Comparison of ENCODE assay signal across 1 cellular context in genomic region chr16:728131-728889, GRCh38.
TF ChIP-seq lines count a peak whose summit lies in the region.

No MANE protein-coding gene starts in this region.

TF ChIP-seq in K562, 482 proteins besides CTCF, POLR2A, EP300 and RAD21 (continued from another document and continues in another):
- TF ChIP-seq CBX2 (IDR thresholded peaks at IDR 0.05; ENCODE audit: insufficient read depth, low read length, poor library complexity, severe bottlenecking) (no peak), CHAMP1 (IDR thresholded peaks at IDR 0.05) (no peak), CCNT2 (IDR thresholded peaks at IDR 0.05; ENCODE audit: borderline replicate concordance, extremely low read depth, insufficient read length, low read depth, low read length) (no peak), REST (CRISPR knock-in tag; IDR thresholded peaks at IDR 0.05; ENCODE audit: low read depth) (no peak), UBTF (IDR thresholded peaks at IDR 0.05; ENCODE audit: borderline replicate concordance in 1 of 2, low read depth in 2 of 2, low read length in 2 of 2) (no peak), ZNF436 (CRISPR knock-in tag; IDR thresholded peaks at IDR 0.05) (no peak), CREB1 (IDR thresholded peaks at IDR 0.05) (peak; percentile 25; the same call in 1 of the 2 replicates), CREB1 (CRISPR knock-in tag; IDR thresholded peaks at IDR 0.05) (no peak; the same call in 1 of the 2 replicates), CHD7 (IDR thresholded peaks at IDR 0.05; ENCODE audit: low read depth, low read length) (no peak), SRSF1 (IDR thresholded peaks at IDR 0.05; ENCODE audit: low read depth, low read length) (no peak), RBM14 (IDR thresholded peaks at IDR 0.05; ENCODE audit: borderline replicate concordance, insufficient read depth, low read depth, low read length) (no peak), SRSF7 (optimal IDR thresholded peaks at IDR 0.05; ENCODE audit: low read depth, low read length) (no peak), RBM39 (optimal IDR thresholded peaks at IDR 0.05; ENCODE audit: low read depth, low read length) (no peak), POLR3G (IDR thresholded peaks at IDR 0.05; ENCODE audit: extremely low read depth, insufficient read length, insufficient replicate concordance) (no peak), HNRNPL (IDR thresholded peaks at IDR 0.05; ENCODE audit: low read depth, low read length) (peak; percentile 92), TSHZ1 (CRISPR knock-in tag; IDR thresholded peaks at IDR 0.05) (no peak), ARID4B (CRISPR knock-in tag; IDR thresholded peaks at IDR 0.05) (peak; percentile 61), IRF2 (CRISPR knock-in tag; IDR thresholded peaks at IDR 0.05) (no peak)
